Comparison of ENCODE assay signal across 32 cellular contexts in the genomic region with DNA sequence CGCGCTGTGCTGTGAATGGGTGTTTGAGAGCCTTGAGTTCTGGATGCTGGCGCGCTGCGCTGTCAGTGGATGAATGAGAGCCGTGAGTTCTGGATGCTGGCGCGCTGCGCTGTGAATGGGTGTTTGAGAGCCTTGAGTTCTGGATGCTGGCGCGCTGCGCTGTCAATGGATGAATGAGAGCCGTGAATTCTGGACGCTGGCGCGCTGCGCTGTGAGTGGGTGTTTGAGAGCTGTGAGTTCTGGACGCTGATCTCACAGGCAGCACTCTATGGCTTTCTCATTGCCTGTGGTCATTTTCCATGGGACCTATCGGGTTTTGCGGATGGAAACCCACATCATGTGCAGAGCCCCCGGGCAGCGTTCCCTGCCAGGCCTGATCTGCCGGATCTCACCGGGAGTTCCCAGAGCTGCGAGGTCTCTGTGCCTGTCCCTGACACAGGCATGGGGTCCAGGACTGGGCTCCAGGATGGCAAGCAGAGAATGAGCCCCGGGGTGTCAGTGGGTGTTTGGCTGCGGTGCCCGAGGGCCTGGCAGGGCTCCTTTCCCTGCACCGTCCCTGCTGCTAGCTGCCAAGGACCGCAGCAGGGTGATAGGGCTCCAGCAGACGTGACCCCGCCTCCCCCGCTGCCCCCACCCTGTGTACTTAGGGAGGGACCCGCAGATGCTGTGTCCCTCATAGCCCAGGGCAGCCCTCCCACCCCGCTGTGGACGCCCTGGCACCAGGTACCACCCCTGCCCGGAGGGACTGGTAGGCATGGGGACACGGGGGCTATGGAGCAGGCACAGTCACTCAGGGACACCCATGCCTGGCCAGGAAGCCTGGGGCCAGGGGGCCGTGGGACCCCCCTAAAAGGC. TPM values are rescaled to one million over a fixed set of nuclear protein-coding genes. Genes with fewer than 3 reads are reported as not detected.
DNase-seq lines count a peak whose midpoint lies in the region; ATAC-seq and TF ChIP-seq lines count a peak whose summit lies in the region.
"Had no signal": no experiment of that assay in that cellular context is flagged by ENCODE, and none has a peak within 500 bp of the region (broad histone marks: within the 10 kb centered on the region; RNA-seq: fewer than 3 reads in every experiment).

No MANE protein-coding gene starts in this region.

- peak overlapping the region in 1 of 2 donors; percentile 92 for H3K27ac Mint-ChIP-seq in stimulated activated naive CD8-positive, alpha-beta T cell treated with anti-CD3 and anti-CD28 coated beads, Interleukin-15, amount 100 ng/mL, for 72 hours
- peak overlapping the region; percentile 27 for H3K27ac Mint-ChIP-seq in neural crest cell (ENCODE audit: unreplicated experiment)
- H3K27ac Mint-ChIP-seq: activated CD4-positive, alpha-beta memory T cell treated with anti-CD3 and anti-CD28 coated beads for 36 hours; CD8-positive, alpha-beta T cell had no signal

- H3K27ac ChIP-seq in SK-N-SH (ENCODE audit: low read depth in 2 of 2, low read length in 1 of 2) (no peak overlapping the region), coronary artery (no peak overlapping the region)
- H3K27ac ChIP-seq: 22Rv1, breast epithelium, colonic mucosa, esophagus squamous epithelium, skin epidermis, thyroid gland had no signal

- H3K4me3 Mint-ChIP-seq in stimulated activated naive CD8-positive, alpha-beta T cell treated with anti-CD3 and anti-CD28 coated beads, Interleukin-15, amount 100 ng/mL, for 72 hours = no peak overlapping the region
- no peak overlapping the region for H3K4me3 Mint-ChIP-seq in neural crest cell
- H3K4me3 Mint-ChIP-seq: activated CD4-positive, alpha-beta memory T cell treated with anti-CD3 and anti-CD28 coated beads for 36 hours; CD8-positive, alpha-beta T cell had no signal

- no peaks in the 10 kb centered on the region for H3K36me3 Mint-ChIP-seq in neural crest cell (ENCODE audit: low read depth)
- H3K36me3 Mint-ChIP-seq: CD8-positive, alpha-beta T cell had no signal

- no peak for ATAC-seq in SK-N-SH treated with all-trans-retinoic acid at 6 μM for 48 hours
- peak; percentile 26 for ATAC-seq in stimulated activated naive CD8-positive, alpha-beta T cell treated with anti-CD3 and anti-CD28 coated beads, Interleukin-15, amount 100 ng/mL, for 72 hours
- ATAC-seq in stimulated activated naive CD8-positive, alpha-beta T cell treated with anti-CD3 and anti-CD28 coated beads, Interleukin-15, Interleukin-2, amounts not matched to agents 100 U/mL and 50 U/mL, for 24 hours = no peak
- ATAC-seq in HG03521 (IDR thresholded peaks at IDR 0.05; ENCODE audit: unreplicated experiment) = no peak
- ATAC-seq in HG03039 (IDR thresholded peaks at IDR 0.05; ENCODE audit: unreplicated experiment) = no peak
- ATAC-seq: CD8-positive, alpha-beta T cell had no signal

- no peak overlapping the region for H3K9ac ChIP-seq in SK-N-SH

- no peaks in the 10 kb centered on the region for H3K79me2 ChIP-seq in SK-N-SH (ENCODE audit: insufficient read depth)

- H3K9me3 Mint-ChIP-seq in stimulated activated naive CD8-positive, alpha-beta T cell treated with anti-CD3 and anti-CD28 coated beads, Interleukin-15, amount 100 ng/mL, for 72 hours = no peaks in the 10 kb centered on the region
- H3K9me3 Mint-ChIP-seq in neural crest cell = no peaks in the 10 kb centered on the region
- H3K9me3 Mint-ChIP-seq: activated CD4-positive, alpha-beta memory T cell treated with anti-CD3 and anti-CD28 coated beads for 36 hours; CD8-positive, alpha-beta T cell had no signal

- 33% methylated on average over 34 of the region's 39 CpGs for WGBS in SK-N-SH (ENCODE audit: low lambda C conversion rate)

- no peak for TF ChIP-seq RAD21 in SK-N-SH (IDR thresholded peaks at IDR 0.05; ENCODE audit: low read length)

- no peaks in the 10 kb centered on the region for H3K9me2 ChIP-seq in SK-N-SH

- H3K4me2 ChIP-seq in SK-N-SH = no peak overlapping the region

- DNase-seq in SK-N-SH = peak; percentile 72
- peak in 1 of 2 donors; percentile 9 for DNase-seq in stimulated activated naive CD8-positive, alpha-beta T cell treated with anti-CD3 and anti-CD28 coated beads, Interleukin-15, amount 100 ng/mL, for 72 hours
- no peak for DNase-seq in stimulated activated naive CD8-positive, alpha-beta T cell treated with anti-CD3 and anti-CD28 coated beads, Interleukin-15, Interleukin-2, amounts not matched to agents 100 U/mL and 50 U/mL, for 24 hours
- no peak for DNase-seq in neural crest cell (ENCODE audit: low read depth, low spot score)
- DNase-seq in coronary artery (ENCODE audit: low spot score) = no peak
- DNase-seq: activated CD4-positive, alpha-beta memory T cell treated with anti-CD3 and anti-CD28 coated beads for 36 hours; activated CD4-positive, CD25-positive, alpha-beta regulatory T cell; activated gamma-delta T cell; amygdala; colonic mucosa; esophagus squamous epithelium; KG1; kidney; MM.1S; NCI-H1417 treated with DMSO at 0.1 percent for 48 hours; NCI-H2081 treated with DMSO at 0.1 percent for 48 hours; NCI-H345; NCI-H82; OCI-M1; stimulated activated CD4-positive, alpha-beta T cell treated with anti-CD3 and anti-CD28 coated beads, Interleukin-4, amount 100 ng/mL, for 1 hour; stimulated activated naive CD4-positive, alpha-beta T cell; thyroid gland had no signal

- no peaks in the 10 kb centered on the region for H3K36me3 ChIP-seq in SK-N-SH (replicated peaks in 1 of 2; ENCODE audit: control insufficient read depth in 1 of 2, insufficient read depth in 2 of 2, low read length in 1 of 2)
- H3K36me3 ChIP-seq: breast epithelium, colonic mucosa, esophagus squamous epithelium, thyroid gland had no signal

- H3K27me3 Mint-ChIP-seq in stimulated activated naive CD8-positive, alpha-beta T cell treated with anti-CD3 and anti-CD28 coated beads, Interleukin-15, amount 100 ng/mL, for 72 hours = no peaks in the 10 kb centered on the region
- H3K27me3 Mint-ChIP-seq in neural crest cell (ENCODE audit: low read depth) = peaks cover 19% of the 10 kb centered on the region

- H4K20me1 ChIP-seq in SK-N-SH (ENCODE audit: insufficient read depth) = no peaks in the 10 kb centered on the region

- H3F3A ChIP-seq in SK-N-SH (replicated peaks; ENCODE audit: insufficient read depth) = no peaks in the 10 kb centered on the region

- peaks cover 31% of the 10 kb centered on the region for H3K4me1 Mint-ChIP-seq in stimulated activated naive CD8-positive, alpha-beta T cell treated with anti-CD3 and anti-CD28 coated beads, Interleukin-15, amount 100 ng/mL, for 72 hours
- peaks cover 17% of the 10 kb centered on the region for H3K4me1 Mint-ChIP-seq in neural crest cell

- no peak overlapping the region for H3K4me3 ChIP-seq in SK-N-SH (ENCODE audit: low read depth in 2 of 2, low read length in 1 of 2)
- no peak overlapping the region for H3K4me3 ChIP-seq in coronary artery
- H3K4me3 ChIP-seq: breast epithelium, colonic mucosa, esophagus squamous epithelium, skin epidermis, thyroid gland had no signal

- peaks cover 5 to 23% of the 10 kb centered on the region in 2 experiments; a peak in 3 of 4 replicates for H3K4me1 ChIP-seq in SK-N-SH (ENCODE audit: control insufficient read depth in 1 of 2, insufficient read depth in 2 of 2, low read depth in 1 of 2, low read length in 1 of 2)
- H3K4me1 ChIP-seq: colonic mucosa had no signal

- no peaks in the 10 kb centered on the region for H3K27me3 ChIP-seq in SK-N-SH (ENCODE audit: insufficient read depth)
- H3K27me3 ChIP-seq: colonic mucosa, thyroid gland had no signal

- POLR2A ChIA-PET in SK-N-SH (lab: Yijun Ruan, JAX) = no interaction called here

- no peak for TF ChIP-seq CTCF in SK-N-SH (IDR thresholded peaks at IDR 0.05)
- no peak for TF ChIP-seq CTCF in neural crest cell (conservative IDR thresholded peaks at IDR 0.05)
- no peak for TF ChIP-seq CTCF in coronary artery (IDR thresholded peaks at IDR 0.05)

- no peak for TF ChIP-seq EP300 in SK-N-SH (IDR thresholded peaks at IDR 0.05; ENCODE audit: borderline replicate concordance in 1 of 2, low read depth in 1 of 2, low read length in 1 of 2)

- H2AFZ ChIP-seq in SK-N-SH (ENCODE audit: low read depth) = no peak overlapping the region

- CTCF ChIA-PET in SK-N-SH (lab: Yijun Ruan, JAX) = interaction anchor here (0.6 kb wide), 1 partner anchor 698 kb away, joined by 3 read pairs; no protein-coding TSS in a partner anchor

- H3K9me3 ChIP-seq in SK-N-SH = no peaks in the 10 kb centered on the region
- H3K9me3 ChIP-seq: breast epithelium, colonic mucosa, esophagus squamous epithelium, thyroid gland had no signal

TF ChIP-seq in SK-N-SH, 30 proteins besides CTCF, POLR2A, EP300 and RAD21:
- TF ChIP-seq TAF1 (IDR thresholded peaks at IDR 0.05; ENCODE audit: borderline replicate concordance, low read depth, low read length) (no peak), FOSL2 (IDR thresholded peaks at IDR 0.05; ENCODE audit: borderline replicate concordance, low read depth) (no peak)
TF ChIP-seq in SK-N-SH: peak in this region for 0.

TF ChIP-seq in SK-N-SH treated with all-trans-retinoic acid at 6 μM for 48 hours, 23 proteins besides CTCF, POLR2A, EP300 and RAD21 (continues in another document):
- TF ChIP-seq ESRRG (CRISPR knock-in tag; IDR thresholded peaks at IDR 0.05) = no peak
- TF ChIP-seq RARB (CRISPR knock-in tag; IDR thresholded peaks at IDR 0.05) = no peak
- no peak for TF ChIP-seq ZNF565 (CRISPR knock-in tag; conservative IDR thresholded peaks at IDR 0.05; ENCODE audit: low read depth)

RNA-seq across cellular contexts. Expression of a gene that starts 9.7 kb away (rescaled TPM):
- not detected in 2 replicates for polyA plus RNA-seq in SK-N-SH (2012; rRNA removed)
- not detected in 2 replicates for polyA plus RNA-seq in SK-N-SH (2012; cell fraction: cytosol; rRNA removed)
- not detected in 2 replicates for polyA plus RNA-seq in SK-N-SH (2012; cell fraction: nucleus; rRNA removed)
- total RNA-seq in neural crest cell = not detected in 2 replicates
- total RNA-seq: HT1080, lung microvascular endothelial cell, pulmonary artery endothelial cell had no signal

RNA-seq across cellular contexts. Expression of a gene that starts 20.5 kb away (rescaled TPM):
- not detected in 2 replicates for polyA plus RNA-seq in SK-N-SH (2012; rRNA removed)
- not detected in 2 replicates for polyA plus RNA-seq in SK-N-SH (2012; cell fraction: cytosol; rRNA removed)
- not detected in 2 replicates for polyA plus RNA-seq in SK-N-SH (2012; cell fraction: nucleus; rRNA removed)
- not detected in 2 replicates for total RNA-seq in neural crest cell
- total RNA-seq: colonic mucosa, HT1080, lung microvascular endothelial cell, pulmonary artery endothelial cell had no signal

RNA-seq across cellular contexts. Expression of a gene that starts 40.0 kb away (rescaled TPM):
- 0.05 TPM in 1 of 2 replicates, not detected in the other for polyA plus RNA-seq in SK-N-SH (2012; rRNA removed)
- polyA plus RNA-seq in SK-N-SH (2012; cell fraction: cytosol; rRNA removed) = 0.03 and 0.07 TPM in 2 replicates
- polyA plus RNA-seq in SK-N-SH (2012; cell fraction: nucleus; rRNA removed) = 0.54 and 0.62 TPM in 2 replicates
- total RNA-seq in neural crest cell = 0.14 and 0.25 TPM in 2 replicates
- total RNA-seq: esophagus squamous epithelium, HT1080, pulmonary artery endothelial cell had no signal
